ENCODE assay signal across 12 cellular contexts in genomic region chr7:26958834-26959233, GRCh38.
DNase-seq lines count a peak whose midpoint lies in the region; ATAC-seq, FAIRE-seq and TF ChIP-seq lines count a peak whose summit lies in the region.
"Had no signal": no experiment of that assay in that cellular context is flagged by ENCODE, and none has a peak within 500 bp of the region (broad histone marks: within the 10 kb centered on the region; RNA-seq: fewer than 3 reads in every experiment).

No MANE protein-coding gene starts in this region.

- in situ Hi-C loops in SK-MEL-5 (cut with HindIII; ENCODE audit: low pct_unique_long_range_greater_than_20kb, low sequenced_read_pairs): no loop called here

- no peak for TF ChIP-seq CTCF in fibroblast of villous mesenchyme (IDR thresholded peaks at IDR 0.05; ENCODE audit: insufficient read depth, low read depth, low read length)

- no peak overlapping the region for H3K4me3 ChIP-seq in fibroblast of villous mesenchyme (ENCODE audit: low read depth, low read length)
- H3K4me3 ChIP-seq: hepatocyte had no signal

- TF ChIP-seq POLR2A in H54 (IDR thresholded peaks at IDR 0.05; ENCODE audit: low read depth, low read length): no peak

- DNase-seq in H54 (ENCODE audit: insufficient read length, low spot score): peak; percentile 58
- DNase-seq in SK-MEL-5 (ENCODE audit: low read depth, low spot score): peak; percentile 39
- DNase-seq in fibroblast of villous mesenchyme (ENCODE audit: low read depth): peak; percentile 33
- DNase-seq in HuH-7 (ENCODE audit: low spot score): no peak
- no peak for DNase-seq in ureter (ENCODE audit: low spot score)
- DNase-seq: activated CD8-positive, alpha-beta memory T cell treated with anti-CD3 and anti-CD28 coated beads, Interleukin-2, amount 10 ng/mL, durations not matched to agents 7 days and 5 days; mesendoderm; NCI-H2227 treated with DMSO at 0.1 percent for 48 hours; RPMI8226 had no signal

- FAIRE-seq in H54 (lab: Jason Lieb, UNC): peak; percentile 100

- ATAC-seq in GM18868 (IDR thresholded peaks at IDR 0.05; ENCODE audit: unreplicated experiment): no peak
- ATAC-seq in GM21423 (IDR thresholded peaks at IDR 0.05; ENCODE audit: unreplicated experiment): no peak
- ATAC-seq: activated CD8-positive, alpha-beta memory T cell treated with anti-CD3 and anti-CD28 coated beads, Interleukin-2, amount 10 ng/mL, durations not matched to agents 7 days and 5 days had no signal

Comparison
In these comparisons a context has a peak if more than half of its experiments do, and no peak if none do; other contexts are left out.
1. DNase-seq: peak in H54 (single experiment), SK-MEL-5 (single experiment) and fibroblast of villous mesenchyme (single experiment); none in HuH-7 (single experiment) and ureter (single experiment).